Comparison of ENCODE assay signal across 1 cellular context in genomic region chr12:47896633-47897032, GRCh38.
TF ChIP-seq lines count a peak whose summit lies in the region.

No MANE protein-coding gene starts in this region.

TF ChIP-seq in H1, 55 proteins besides CTCF, POLR2A, EP300 and RAD21:
- TF ChIP-seq POU5F1 (IDR thresholded peaks at IDR 0.05; ENCODE audit: low read depth, low read length) (no peak), CTBP2 (IDR thresholded peaks at IDR 0.05; ENCODE audit: borderline replicate concordance, insufficient read depth, insufficient read length, low read length) (no peak), CREB1 (IDR thresholded peaks at IDR 0.05) (no peak), KDM1A (IDR thresholded peaks at IDR 0.05; ENCODE audit: borderline replicate concordance, low read length) (no peak), TBP (IDR thresholded peaks at IDR 0.05; ENCODE audit: low read depth, low read length) (no peak), ATF3 (IDR thresholded peaks at IDR 0.05; ENCODE audit: insufficient read depth, low read depth, low read length) (no peak), CHD2 (IDR thresholded peaks at IDR 0.05; ENCODE audit: low read length) (no peak), CEBPB (IDR thresholded peaks at IDR 0.05; ENCODE audit: low read depth, low read length) (no peak), HDAC2 (IDR thresholded peaks at IDR 0.05; ENCODE audit: borderline replicate concordance in 1 of 2, low read depth in 2 of 2, low read length in 2 of 2) (no peak), BACH1 (IDR thresholded peaks at IDR 0.05; ENCODE audit: low read length) (no peak), ATF2 (IDR thresholded peaks at IDR 0.05; ENCODE audit: low read length) (no peak), TCF12 (IDR thresholded peaks at IDR 0.05; ENCODE audit: low read depth, low read length) (no peak)
